10 cellular contexts compared by ENCODE assay signal in genomic region chr7:45812946-45813345, GRCh38. TPM values are rescaled to one million over a fixed set of nuclear protein-coding genes. Genes with fewer than 3 reads are reported as not detected.
"Had no signal": no experiment of that assay in that cellular context is flagged by ENCODE, and none has a peak within 500 bp of the region (broad histone marks: within the 10 kb centered on the region; RNA-seq: fewer than 3 reads in every experiment).

No MANE protein-coding gene starts in this region.

- H3K27ac Mint-ChIP-seq: GM23338, H9 had no signal

- DNase-seq: H9, HCEC 1CT, IMR-90, KG1 had no signal

- H2AFZ ChIP-seq: GM23338 had no signal

- H3K27ac ChIP-seq: HL-60 had no signal

- H3K4me1 Mint-ChIP-seq: GM23338, H9 had no signal

- ATAC-seq: GM23338, HepG2, K562 had no signal

- H3K4me2 ChIP-seq: GM23338 had no signal

- H3K4me3 Mint-ChIP-seq: GM23338, H9 had no signal

- H3K4me3 ChIP-seq: GM23338, K562 had no signal

- H3K9me3 Mint-ChIP-seq: GM23338, H9 had no signal

RNA-seq across cellular contexts. Expression of gene CCDC201, which starts 59.9 kb away (rescaled TPM):
- total RNA-seq: GM23338, H1, H9, HepG2, HT1080, IMR-90, K562 had no signal
- polyA plus RNA-seq: GM23338, H1, IMR-90, K562 had no signal
